27 cellular contexts compared by ENCODE assay signal in genomic region chr2:222877556-222878278, GRCh38. TPM values are rescaled to one million over a fixed set of nuclear protein-coding genes. Genes with fewer than 3 reads are reported as not detected.
DNase-seq lines count a peak whose midpoint lies in the region; ATAC-seq, FAIRE-seq and TF ChIP-seq lines count a peak whose summit lies in the region.
"Had no signal": no experiment of that assay in that cellular context is flagged by ENCODE, and none has a peak within 500 bp of the region (broad histone marks: within the 10 kb centered on the region; RNA-seq: fewer than 3 reads in every experiment).

No MANE protein-coding gene starts in this region.

- H3K36me3 ChIP-seq in cardiac muscle cell = no peaks in the 10 kb centered on the region
- H3K36me3 ChIP-seq: left ventricle myocardium inferior, neutrophil, uterus had no signal

- H3K9me3 ChIP-seq in cardiac muscle cell (ENCODE audit: low read depth) = no peaks in the 10 kb centered on the region
- H3K9me3 ChIP-seq: left ventricle myocardium inferior, neutrophil, testis, uterus had no signal

- ATAC-seq in left cardiac atrium (no peak), left colon (no peak), GM18502 (IDR thresholded peaks at IDR 0.05; ENCODE audit: poor library complexity, unreplicated experiment) (no peak)
- ATAC-seq: activated CD8-positive, alpha-beta memory T cell treated with anti-CD3 and anti-CD28 coated beads, Interleukin-2, amount 10 ng/mL, durations not matched to agents 7 days and 5 days; CD8-positive, alpha-beta T cell had no signal

- no peak overlapping the region for H3K4me3 ChIP-seq in cardiac muscle cell
- H3K4me3 ChIP-seq: left ventricle myocardium inferior, testis, uterus had no signal

- H3K27me3 ChIP-seq in cardiac muscle cell = no peaks in the 10 kb centered on the region
- H3K27me3 ChIP-seq: neutrophil, testis, uterus had no signal

- FAIRE-seq in urothelium cell line (lab: Jason Lieb, UNC) = no peak
- FAIRE-seq: A204.1, G401.6 had no signal

- H3K4me1 ChIP-seq in cardiac muscle cell (ENCODE audit: low read depth) = peaks cover 21% of the 10 kb centered on the region
- H3K4me1 ChIP-seq: testis had no signal

- peak overlapping the region; percentile 7 for H3K27ac ChIP-seq in cardiac muscle cell
- H3K27ac ChIP-seq in VCaP = peak overlapping the region; percentile 79
- H3K27ac ChIP-seq: KMS-11, neutrophil, testis, uterus had no signal

- DNase-seq in cardiac muscle cell (ENCODE audit: low read depth in 1 of 2, low spot score in 1 of 2) (no peak), left cardiac atrium (no peak), foreskin melanocyte (peak; percentile 66), NCI-H446 treated with DMSO at 0.1 percent for 48 hours (lab: John Stamatoyannopoulos, UW) (no peak), urothelium cell line (ENCODE audit: low spot score) (no peak), left colon (no peak)
- DNase-seq: activated B cell treated with CpG ODN at 0.5 μM for 24 hours; activated CD8-positive, alpha-beta memory T cell treated with anti-CD3 and anti-CD28 coated beads, Interleukin-2, amount 10 ng/mL, durations not matched to agents 7 days and 5 days; activated naive CD4-positive, alpha-beta T cell treated with Interleukin-2 at 50 U/mL for 16 hours; activated T-cell treated with anti-CD3 and anti-CD28 coated beads, Interleukin-2, amount 50 U/mL, for 48 hours; CD8-positive, alpha-beta T cell; DMS 273 treated with DMSO at 0.1 percent for 48 hours; erythroblast; left ventricle myocardium inferior; NCI-H1417 treated with DMSO at 0.1 percent for 48 hours; Right ventricle myocardium superior; stimulated activated naive CD4-positive, alpha-beta T cell treated with Interleukin-2 at 50 U/mL for 16 hours; SW 1271; T-helper 9 cell; testis; uterus had no signal

- intact Hi-C loops in left cardiac atrium (cut with DNase I) (no loop called here), left colon (cut with DNase I, micrococcal nuclease) (no loop called here)

- no peak for TF ChIP-seq CTCF in cardiac muscle cell (IDR thresholded peaks at IDR 0.05; ENCODE audit: low read depth, low read length)
- no peak for TF ChIP-seq CTCF in VCaP (conservative IDR thresholded peaks at IDR 0.05)

RNA-seq across cellular contexts. Expression of gene ACSL3, which starts 16.9 kb away (rescaled TPM):
- total RNA-seq in cardiac muscle cell = 148 and 177 TPM in 2 replicates
- 108 and 119 TPM in 2 replicates for polyA plus RNA-seq in cardiac muscle cell
- 10 to 100 TPM; 37.8 to 38.1 TPM for total RNA-seq in left cardiac atrium
- 100 to 1,000 TPM in 1 of 2 donors, 10 to 100 TPM in 1; 93.1 to 119 TPM for total RNA-seq in left colon
